In the genomic region with DNA sequence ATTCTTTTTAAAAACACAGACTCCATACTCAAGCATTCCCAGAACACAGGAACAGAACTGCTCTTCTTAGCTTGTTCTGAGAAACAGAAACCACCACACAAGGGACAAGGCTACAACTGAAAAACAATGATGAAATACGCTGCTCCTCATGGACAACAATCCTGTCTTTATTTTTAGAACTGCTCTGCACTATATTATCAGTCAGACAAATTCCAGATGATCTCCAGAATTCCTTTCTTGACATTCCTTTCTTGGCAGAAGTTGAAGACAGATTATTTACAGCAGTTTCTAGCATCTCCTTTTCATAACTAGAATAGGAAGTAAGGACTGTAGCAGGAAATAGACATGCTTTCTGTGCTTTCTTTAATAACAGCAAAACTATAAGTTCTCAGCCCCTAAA, we compare ENCODE assay signal across 9 cellular contexts. TPM values are rescaled to one million over a fixed set of nuclear protein-coding genes. Genes with fewer than 3 reads are reported as not detected.
DNase-seq lines count a peak whose midpoint lies in the region; ATAC-seq, FAIRE-seq and TF ChIP-seq lines count a peak whose summit lies in the region.
"Had no signal": no experiment of that assay in that cellular context is flagged by ENCODE, and none has a peak within 500 bp of the region (broad histone marks: within the 10 kb centered on the region; RNA-seq: fewer than 3 reads in every experiment).

No MANE protein-coding gene starts in this region.

- WGBS in testis, 2 donors, result 43 to 48% methylated on average over 1 of the region's 1 CpG

- peaks cover 21% of the 10 kb centered on the region for H3K4me1 Mint-ChIP-seq in activated CD4-positive, alpha-beta T cell treated with anti-CD3 and anti-CD28 coated beads for 36 hours

- H3K9me3 ChIP-seq in kidney (ENCODE audit: control insufficient read depth in 1 of 2, low read length in 2 of 2) (no peaks in the 10 kb centered on the region), testis (no peaks in the 10 kb centered on the region)
- H3K9me3 ChIP-seq: BE2C had no signal

- no peaks in the 10 kb centered on the region for H3K9me3 Mint-ChIP-seq in activated CD4-positive, alpha-beta T cell treated with anti-CD3 and anti-CD28 coated beads for 36 hours (ENCODE audit: low read depth)

- no peak for ATAC-seq in activated CD4-positive, alpha-beta T cell treated with anti-CD3 and anti-CD28 coated beads for 36 hours
- ATAC-seq in HG03439 (IDR thresholded peaks at IDR 0.05; ENCODE audit: unreplicated experiment), result no peak

- CTCF ChIA-PET in activated CD4-positive, alpha-beta T cell treated with anti-CD3 and anti-CD28 coated beads for 36 hours (lab: Charles Lee), result no interaction called here

- no peaks in the 10 kb centered on the region for H3K4me1 ChIP-seq in kidney (ENCODE audit: control insufficient read depth in 1 of 2, insufficient read depth in 1 of 2, low read depth in 1 of 2, low read length in 2 of 2)
- H3K4me1 ChIP-seq in testis, result peaks cover 13% of the 10 kb centered on the region

- peak overlapping the region; percentile 69 for H3K27ac Mint-ChIP-seq in activated CD4-positive, alpha-beta T cell treated with anti-CD3 and anti-CD28 coated beads for 36 hours

- H3K27me3 ChIP-seq in testis, result no peaks in the 10 kb centered on the region
- H3K27me3 ChIP-seq: BE2C had no signal

- H3K27me3 Mint-ChIP-seq in activated CD4-positive, alpha-beta T cell treated with anti-CD3 and anti-CD28 coated beads for 36 hours, result no peaks in the 10 kb centered on the region

- peaks cover 5% of the 10 kb centered on the region for H3K36me3 Mint-ChIP-seq in activated CD4-positive, alpha-beta T cell treated with anti-CD3 and anti-CD28 coated beads for 36 hours (ENCODE audit: low read depth)

- no peak overlapping the region for H3K9ac ChIP-seq in kidney (ENCODE audit: low read length in 2 of 2)

- H3K4me3 Mint-ChIP-seq in activated CD4-positive, alpha-beta T cell treated with anti-CD3 and anti-CD28 coated beads for 36 hours, result peak overlapping the region; percentile 16

- H3K27ac ChIP-seq in kidney (ENCODE audit: low read depth in 2 of 2, low read length in 2 of 2) (no peak overlapping the region), testis (peak overlapping the region; percentile 59 to 61), caudate nucleus (ENCODE audit: low read depth, low read length) (no peak overlapping the region)

- H3K4me3 ChIP-seq in kidney (ENCODE audit: low read length in 2 of 2), result peak overlapping the region in 1 of 2 donors; percentile 32
- no peak overlapping the region for H3K4me3 ChIP-seq in testis

- POLR2A ChIA-PET in activated CD4-positive, alpha-beta T cell treated with anti-CD3 and anti-CD28 coated beads for 36 hours (lab: Charles Lee), result no interaction called here

- no peak for TF ChIP-seq POLR2A in testis (IDR thresholded peaks at IDR 0.05)

- no peak for DNase-seq in activated CD4-positive, alpha-beta T cell treated with anti-CD3 and anti-CD28 coated beads for 36 hours
- DNase-seq in activated CD4-positive, alpha-beta T cell treated with anti-CD3 and anti-CD28 coated beads for 4 hours, result no peak
- peak; percentile 97 for DNase-seq in amniotic epithelial cell (ENCODE audit: low read depth)
- no peak for DNase-seq in kidney
- peak; percentile 25 for DNase-seq in testis
- no peak for DNase-seq in DMS114 treated with DMSO at 0.1 percent for 48 hours (lab: John Stamatoyannopoulos, UW; ENCODE audit: unreplicated experiment)
- DNase-seq in caudate nucleus (lab: John Stamatoyannopoulos, UW), result no peak
- DNase-seq: BE2C had no signal

- TF ChIP-seq CTCF in kidney (IDR thresholded peaks at IDR 0.05; ENCODE audit: borderline replicate concordance, extremely low read depth, insufficient read depth), result no peak
- TF ChIP-seq CTCF in testis (IDR thresholded peaks at IDR 0.05), result no peak

- intact Hi-C loops in activated CD4-positive, alpha-beta T cell treated with anti-CD3 and anti-CD28 coated beads for 36 hours (cut with DNase I, micrococcal nuclease), result no loop called here
- intact Hi-C loops in kidney (cut with DNase I), result no loop called here
- intact Hi-C loops in testis (cut with DNase I; ENCODE audit: low total_unique reads), result no loop called here

- FAIRE-seq in kidney (lab: Jason Lieb, UNC), result peak; percentile 58

- H3K36me3 ChIP-seq in kidney (ENCODE audit: control insufficient read depth in 1 of 2, insufficient read depth in 2 of 2, low read length in 2 of 2), result no peaks in the 10 kb centered on the region
- H3K36me3 ChIP-seq in testis (ENCODE audit: low read depth, missing control alignments), result no peaks in the 10 kb centered on the region
- H3K36me3 ChIP-seq: BE2C had no signal

RNA-seq across cellular contexts. Expression of gene ANTXR2, which starts 36.1 kb away (rescaled TPM):
- total RNA-seq in activated CD4-positive, alpha-beta T cell treated with anti-CD3 and anti-CD28 coated beads for 36 hours, result 1 to 10 TPM; 2.3 to 3.8 TPM
- total RNA-seq in kidney (33.1 TPM), testis (10 to 100 TPM; 23.8 to 30.4 TPM)
- polyA plus RNA-seq in kidney (ENCODE audit: insufficient read depth, low read depth, low replicate concordance) (10.6 TPM), testis (ENCODE audit: insufficient read depth, low read depth, low replicate concordance) (30.8 TPM)

Comparison
In these comparisons a context has a peak if more than half of its experiments do, and no peak if none do; other contexts are left out.
1. DNase-seq: peak in amniotic epithelial cell (single experiment) and testis (single experiment); none in activated CD4-positive, alpha-beta T cell treated with anti-CD3 and anti-CD28 coated beads for 36 hours (single experiment), activated CD4-positive, alpha-beta T cell treated with anti-CD3 and anti-CD28 coated beads for 4 hours (0 of 2), kidney (single experiment), DMS114 treated with DMSO at 0.1 percent for 48 hours (single experiment) and caudate nucleus (0 of 61).
2. H3K27ac ChIP-seq: peak in testis (2 of 2); none in kidney (0 of 2) and caudate nucleus (single experiment).